In the genomic region with DNA sequence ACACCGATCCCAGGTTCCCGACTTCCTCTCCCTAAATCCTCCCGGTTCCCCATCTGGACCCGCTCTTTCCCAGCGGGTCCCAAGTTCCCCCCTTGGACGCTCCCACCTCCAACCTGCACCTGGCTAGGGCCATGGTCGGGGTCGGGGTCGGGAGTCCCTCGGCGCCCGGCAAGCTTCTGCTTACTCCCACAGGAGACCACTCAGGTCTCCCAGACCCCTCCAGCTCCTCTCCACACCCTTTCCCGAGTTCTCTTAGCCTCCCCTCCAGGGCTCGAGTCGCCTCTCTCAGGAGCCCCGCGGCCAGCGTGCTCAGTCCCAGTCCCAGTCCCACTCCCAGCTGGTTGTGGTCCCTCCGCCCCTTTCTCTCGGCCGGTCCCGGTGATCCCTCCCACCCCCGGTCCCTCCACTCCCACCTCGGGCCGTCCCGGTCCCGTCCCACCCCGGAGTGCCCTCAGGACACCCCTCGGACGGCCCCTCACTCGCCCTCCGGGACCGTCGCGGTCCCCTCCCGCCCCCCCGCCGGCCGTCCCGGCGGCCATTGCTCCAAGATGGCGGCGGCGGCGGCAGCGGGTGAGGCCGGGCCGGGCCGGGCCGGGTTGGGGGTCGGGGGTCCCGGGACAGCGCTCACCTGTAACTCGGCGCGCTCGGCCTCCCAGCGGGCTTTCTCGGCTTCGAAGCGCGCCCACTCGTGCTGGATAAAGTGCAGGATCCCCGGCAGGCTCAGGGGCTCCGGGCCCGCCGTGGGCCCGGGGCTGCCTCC, we compare ENCODE assay signal across 8 cellular contexts. TPM values are rescaled to one million over a fixed set of nuclear protein-coding genes. Genes with fewer than 3 reads are reported as not detected.
A peak's percentile ranks its signal among the peaks of the same experiment; 100 is the strongest.
DNase-seq lines count a peak whose midpoint lies in the region; ATAC-seq and TF ChIP-seq lines count a peak whose summit lies in the region.

A gene with protein sequence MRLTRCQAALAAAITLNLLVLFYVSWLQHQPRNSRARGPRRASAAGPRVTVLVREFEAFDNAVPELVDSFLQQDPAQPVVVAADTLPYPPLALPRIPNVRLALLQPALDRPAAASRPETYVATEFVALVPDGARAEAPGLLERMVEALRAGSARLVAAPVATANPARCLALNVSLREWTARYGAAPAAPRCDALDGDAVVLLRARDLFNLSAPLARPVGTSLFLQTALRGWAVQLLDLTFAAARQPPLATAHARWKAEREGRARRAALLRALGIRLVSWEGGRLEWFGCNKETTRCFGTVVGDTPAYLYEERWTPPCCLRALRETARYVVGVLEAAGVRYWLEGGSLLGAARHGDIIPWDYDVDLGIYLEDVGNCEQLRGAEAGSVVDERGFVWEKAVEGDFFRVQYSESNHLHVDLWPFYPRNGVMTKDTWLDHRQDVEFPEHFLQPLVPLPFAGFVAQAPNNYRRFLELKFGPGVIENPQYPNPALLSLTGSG (plus strand): TSS at position 537 of the 760 bp plus-strand sequence. CDS start 9,394 bp downstream, outside the sequence.

- H3K4me3 ChIP-seq in NB4 (ENCODE audit: low read depth, low read length): peak within 1 kb of the TSS; percentile 90
- peak within 1 kb of the TSS; percentile 79 to 99 (median 96) for H3K4me3 ChIP-seq in heart right ventricle
- peak within 1 kb of the TSS; percentile 99 for H3K4me3 ChIP-seq in psoas muscle

- H3K9me3 ChIP-seq in heart right ventricle: no peaks in the 10 kb centered on the region
- H3K9me3 ChIP-seq in psoas muscle: no peaks in the 10 kb centered on the region

- 1% methylated on average over 40 to 64 of the region's 68 CpGs for WGBS in heart right ventricle, 2 donors
- WGBS in psoas muscle, 3 donors: 0 to 1% (median 0%) methylated on average over 36 to 68 of the region's 68 CpGs

- ATAC-seq in GM19455 (IDR thresholded peaks at IDR 0.05; ENCODE audit: unreplicated experiment) (peak; percentile 51), heart right ventricle (peak; percentile 48 to 73 (median 63)), psoas muscle (peak; percentile 39 to 71 (median 59)), HG03135 (IDR thresholded peaks at IDR 0.05; ENCODE audit: unreplicated experiment) (no peak), GM18505 (IDR thresholded peaks at IDR 0.05; ENCODE audit: unreplicated experiment) (no peak)

- TF ChIP-seq POLR2A in NB4 (IDR thresholded peaks at IDR 0.05; ENCODE audit: extremely low read depth, insufficient read length): no peak
- TF ChIP-seq POLR2A in GM18505 (IDR thresholded peaks at IDR 0.05; ENCODE audit: borderline replicate concordance, extremely low read depth, insufficient read depth, insufficient read length): no peak

- intact Hi-C loops in heart right ventricle (cut with DNase I) (loop anchor here in 3 of 10 donors (5.0 to 10.0 kb wide), 3 partner anchors 43 to 249 kb away; a partner anchor contains a TSS), psoas muscle (cut with DNase I) (loop anchor here in 1 of 2 donors (5.0 kb wide), 1 partner anchor 43 kb away; no protein-coding TSS in a partner anchor)

- H3K27me3 ChIP-seq in heart right ventricle (no peaks in the 10 kb centered on the region), psoas muscle (ENCODE audit: insufficient read depth in 3 of 3, low read length in 2 of 3) (no peaks in the 10 kb centered on the region)

- H3K27ac ChIP-seq in heart right ventricle (peak within 1 kb of the TSS; percentile 83 to 98 (median 94)), psoas muscle (peak within 1 kb of the TSS; percentile 95)

- peaks cover 0 to 39% (median 7%) of the 10 kb centered on the region in 9 donors for H3K36me3 ChIP-seq in heart right ventricle
- peaks cover 0 to 27% of the 10 kb centered on the region in 2 donors for H3K36me3 ChIP-seq in psoas muscle (ENCODE audit: insufficient read depth in 1 of 2, low read depth in 1 of 2)

- DNase-seq in AG08395 (ENCODE audit: low spot score) (peak; percentile 52), NB4 (ENCODE audit: low read depth) (peak; percentile 68), heart right ventricle (peak in 1 of 2 donors; percentile 55), psoas muscle (no peak)
- peak; percentile 47 for DNase-seq in activated naive CD4-positive, alpha-beta T cell treated with anti-CD3 and anti-CD28 coated beads, Interleukin-2, amount 50 U/mL, for 16 hours

- H3K4me1 ChIP-seq in heart right ventricle (peaks cover 6 to 59% (median 49%) of the 10 kb centered on the region in 9 donors), psoas muscle (peaks cover 45% of the 10 kb centered on the region)

- no peak for TF ChIP-seq CTCF in NB4 (IDR thresholded peaks at IDR 0.05; ENCODE audit: low read depth, low read length)
- no peak for TF ChIP-seq CTCF in heart right ventricle (IDR thresholded peaks at IDR 0.05)
- TF ChIP-seq CTCF in psoas muscle (IDR thresholded peaks at IDR 0.05): no peak

RNA-seq across cellular contexts. Expression of the gene that starts here (rescaled TPM):
- total RNA-seq in heart right ventricle: 10 to 100 TPM; 14.6 to 22.8 (median 19.7) TPM
- 10 to 100 TPM; 13.0 to 20.3 TPM for polyA plus RNA-seq in heart right ventricle
- total RNA-seq in psoas muscle: 10 to 100 TPM; 14.4 to 24.5 (median 20.3) TPM
- 10 to 100 TPM; 11.6 to 15.0 (median 13.1) TPM for polyA plus RNA-seq in psoas muscle

Comparison
In these comparisons a context has a peak if more than half of its experiments do, and no peak if none do; other contexts are left out.
1. DNase-seq: peak in AG08395 (single experiment), NB4 (single experiment) and activated naive CD4-positive, alpha-beta T cell treated with anti-CD3 and anti-CD28 coated beads, Interleukin-2, amount 50 U/mL, for 16 hours (single experiment); none in psoas muscle (0 of 2).
2. ATAC-seq: peak in GM19455 (single experiment), heart right ventricle (8 of 8) and psoas muscle (4 of 4); none in HG03135 (single experiment) and GM18505 (single experiment).
3. Peak in every context shown above with its lines, with median percentiles within 50 percentile points of each other: H3K4me3 ChIP-seq.